In genomic region chr20:25601659-25602058, GRCh38 we compare ENCODE assay signal across 23 cellular contexts.
"Had no signal": no experiment of that assay in that cellular context is flagged by ENCODE, and none has a peak within 500 bp of the region (broad histone marks: within the 10 kb centered on the region; RNA-seq: fewer than 3 reads in every experiment).

No MANE protein-coding gene starts in this region.

- H3K27me3 ChIP-seq: dorsolateral prefrontal cortex, ovary, sigmoid colon, stomach, thyroid gland, uterus had no signal

- H3K36me3 Mint-ChIP-seq: memory B cell; natural killer cell; stimulated activated effector memory CD8-positive, alpha-beta T cell treated with anti-CD3 and anti-CD28 coated beads, Interleukin-12 subunit alpha, Interleukin-12 subunit beta, amount 100 ng/mL, for 72 hours; type B pancreatic cell had no signal

- FAIRE-seq: frontal cortex, kidney had no signal

- H3K9me3 ChIP-seq: ovary, psoas muscle, sigmoid colon, stomach, thyroid gland, uterus had no signal

- H3K27ac Mint-ChIP-seq: memory B cell; natural killer cell; stimulated activated effector memory CD8-positive, alpha-beta T cell treated with anti-CD3 and anti-CD28 coated beads, Interleukin-12 subunit alpha, Interleukin-12 subunit beta, amount 100 ng/mL, for 72 hours; type B pancreatic cell had no signal

- H3K27me3 Mint-ChIP-seq: type B pancreatic cell had no signal

- H3K4me1 ChIP-seq: psoas muscle, sigmoid colon, stomach, uterus had no signal

- H3K4me3 ChIP-seq: dorsolateral prefrontal cortex, lung, ovary, psoas muscle, sigmoid colon, stomach, thyroid gland, uterus had no signal

- H3K4me1 Mint-ChIP-seq: natural killer cell; stimulated activated effector memory CD8-positive, alpha-beta T cell treated with anti-CD3 and anti-CD28 coated beads, Interleukin-12 subunit alpha, Interleukin-12 subunit beta, amount 100 ng/mL, for 72 hours had no signal

- H3K4me3 Mint-ChIP-seq: memory B cell; natural killer cell; stimulated activated effector memory CD8-positive, alpha-beta T cell treated with anti-CD3 and anti-CD28 coated beads, Interleukin-12 subunit alpha, Interleukin-12 subunit beta, amount 100 ng/mL, for 72 hours; type B pancreatic cell had no signal

- H3K9me3 Mint-ChIP-seq: memory B cell; natural killer cell; stimulated activated effector memory CD8-positive, alpha-beta T cell treated with anti-CD3 and anti-CD28 coated beads, Interleukin-12 subunit alpha, Interleukin-12 subunit beta, amount 100 ng/mL, for 72 hours; type B pancreatic cell had no signal

- H3K27ac ChIP-seq: dorsolateral prefrontal cortex, ovary, psoas muscle, sigmoid colon, stomach, thyroid gland, uterus had no signal

- H3K36me3 ChIP-seq: ovary, sigmoid colon, stomach, thyroid gland, uterus had no signal

- ATAC-seq: left lobe of liver; psoas muscle; right cardiac atrium; stimulated activated effector memory CD8-positive, alpha-beta T cell treated with anti-CD3 and anti-CD28 coated beads, Interleukin-12 subunit alpha, Interleukin-12 subunit beta, amount 100 ng/mL, for 72 hours had no signal

- DNase-seq: dorsolateral prefrontal cortex; effector CD4-positive, alpha-beta T cell; hypothalamus; kidney; natural killer cell; occipital lobe; ovary; posterior cingulate gyrus; psoas muscle; right cardiac atrium; sigmoid colon; stimulated activated CD4-positive, alpha-beta T cell treated with anti-CD3 and anti-CD28 coated beads, Interleukin-2, amount 100 ng/mL, for 24 hours; stimulated activated CD4-positive, alpha-beta T cell treated with anti-CD3 and anti-CD28 coated beads, Interleukin-4, amount 100 ng/mL, for 24 hours; stimulated activated naive CD4-positive, alpha-beta T cell treated with Interleukin-2 at 50 U/mL for 16 hours; stomach; thyroid gland; uterus had no signal
